Comparison of ENCODE assay signal across 8 cellular contexts in the genomic region with DNA sequence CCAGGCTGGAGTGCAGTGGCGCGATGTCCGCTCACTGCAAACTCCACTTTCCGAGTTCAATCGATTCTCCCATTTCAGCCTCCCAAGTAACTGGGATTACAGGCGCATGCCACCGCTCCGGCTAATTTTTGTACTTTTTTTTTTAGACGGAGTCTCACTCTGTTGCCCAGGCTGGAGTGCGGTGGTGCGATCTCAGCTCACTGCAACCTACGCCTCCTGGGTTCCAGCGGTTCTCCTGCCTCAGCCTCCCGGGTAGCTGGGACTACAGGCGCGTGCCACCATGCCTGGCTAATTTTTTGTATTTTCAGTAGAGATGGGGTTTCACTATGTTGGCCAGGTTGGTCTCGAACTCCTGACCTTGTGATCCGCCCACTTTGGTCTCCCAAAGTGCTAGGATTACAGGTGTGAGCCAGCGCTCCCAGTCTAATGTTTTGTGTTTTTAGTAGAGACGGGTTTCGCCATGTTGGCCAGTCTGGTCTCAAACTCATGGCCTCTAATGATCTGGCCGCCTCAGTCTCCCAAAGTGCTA. TPM values are rescaled to one million over a fixed set of nuclear protein-coding genes. Genes with fewer than 3 reads are reported as not detected.
DNase-seq lines count a peak whose midpoint lies in the region; ATAC-seq and TF ChIP-seq lines count a peak whose summit lies in the region.
"Not testable (repeated sequence)": the region's sequence is repeated elsewhere in the genome, so short reads cannot be mapped to it uniquely, and the experiment has no call there.

No MANE protein-coding gene starts in this region.

- DNase-seq in CD4-positive, alpha-beta T cell; WERI-Rb-1; central memory CD8-positive, alpha-beta T cell (ENCODE audit: low spot score in 2 of 2); naive B cell; neural progenitor cell (ENCODE audit: low spot score): not testable (repeated sequence)
- peak; percentile 9 for DNase-seq in activated CD8-positive, alpha-beta memory T cell treated with anti-CD3 and anti-CD28 coated beads, Interleukin-2, amount 50 U/mL, for 4 hours
- DNase-seq in activated effector memory CD4-positive, alpha-beta T cell treated with anti-CD3 and anti-CD28 coated beads, Interleukin-2, amount 50 U/mL, for 16 hours, result peak; percentile 56

- peaks cover 18% of the 10 kb centered on the region for H3K36me3 ChIP-seq in OCI-LY1 (ENCODE audit: insufficient read depth, low read length)
- not testable (repeated sequence) for H3K36me3 ChIP-seq in WERI-Rb-1, neural progenitor cell

- intact Hi-C loops in CD4-positive, alpha-beta T cell (cut with DNase I, micrococcal nuclease), result loop anchor here (5.0 kb wide), 2 partner anchors 202 to 292 kb away; partner anchors contain the start of gene ZNF253 (in 1 of the 2)

- H3K27me3 ChIP-seq in CD4-positive, alpha-beta T cell (ENCODE audit: control insufficient read depth, insufficient read depth, low read length); OCI-LY1 (ENCODE audit: insufficient read depth, low read length); WERI-Rb-1 (ENCODE audit: insufficient read depth, low read depth, severe bottlenecking); neural progenitor cell: not testable (repeated sequence)

- H4K20me1 ChIP-seq in OCI-LY1 (ENCODE audit: insufficient read depth, low read length), result not testable (repeated sequence)
- peaks cover 25% of the 10 kb centered on the region for H4K20me1 ChIP-seq in neural progenitor cell (ENCODE audit: low read depth)

- peaks cover 55% of the 10 kb centered on the region for H3K36me3 Mint-ChIP-seq in CD4-positive, alpha-beta T cell (ENCODE audit: low read depth)
- H3K36me3 Mint-ChIP-seq in central memory CD8-positive, alpha-beta T cell (ENCODE audit: insufficient read depth), result peaks cover 41% of the 10 kb centered on the region
- H3K36me3 Mint-ChIP-seq in naive B cell, result not testable (repeated sequence)
- H3K36me3 Mint-ChIP-seq in neural progenitor cell, result peaks cover 12% of the 10 kb centered on the region

- H3K79me2 ChIP-seq in OCI-LY1 (ENCODE audit: insufficient read depth, low read length) (peaks cover 37% of the 10 kb centered on the region), neural progenitor cell (ENCODE audit: low read depth) (peaks cover 46% of the 10 kb centered on the region)

- not testable (repeated sequence) for H3K4me3 ChIP-seq in OCI-LY1 (ENCODE audit: low read depth, low read length, poor library complexity, severe bottlenecking); WERI-Rb-1 (ENCODE audit: low read depth, low read length); neural progenitor cell

- H3K9me3 ChIP-seq in CD4-positive, alpha-beta T cell (ENCODE audit: control insufficient read depth, low read length); OCI-LY1 (ENCODE audit: low read length); WERI-Rb-1 (ENCODE audit: severe bottlenecking); neural progenitor cell (ENCODE audit: low read depth): not testable (repeated sequence)

- H2AFZ ChIP-seq in OCI-LY1 (ENCODE audit: low read length); neural progenitor cell (replicated peaks): not testable (repeated sequence)

- not testable (repeated sequence) for H3K27ac ChIP-seq in CD4-positive, alpha-beta T cell (ENCODE audit: low read depth, low read length); neural progenitor cell
- H3K27ac ChIP-seq in OCI-LY1 (ENCODE audit: low read depth, low read length, poor library complexity, severe bottlenecking) (peak overlapping the region; percentile 93), WERI-Rb-1 (peak overlapping the region; percentile 64)

- H3K4me1 ChIP-seq in OCI-LY1 (ENCODE audit: insufficient read depth, low read length, severe bottlenecking) (peaks cover 55% of the 10 kb centered on the region), neural progenitor cell (peaks cover 29% of the 10 kb centered on the region)

- H3K9me2 ChIP-seq in OCI-LY1 (ENCODE audit: low read depth, low read length), result not testable (repeated sequence)

- not testable (repeated sequence) for TF ChIP-seq CTCF in CD4-positive, alpha-beta T cell (IDR thresholded peaks at IDR 0.05); OCI-LY1 (IDR thresholded peaks at IDR 0.05; ENCODE audit: low read length); WERI-Rb-1 (IDR thresholded peaks at IDR 0.05; ENCODE audit: low read depth, low read length); neural progenitor cell (IDR thresholded peaks at IDR 0.05)

- CTCF ChIA-PET in CD4-positive, alpha-beta T cell (lab: Charles Lee), result not testable (repeated sequence)

- not testable (repeated sequence) for H3K27ac Mint-ChIP-seq in CD4-positive, alpha-beta T cell; neural progenitor cell
- peak overlapping the region; percentile 10 for H3K27ac Mint-ChIP-seq in central memory CD8-positive, alpha-beta T cell (ENCODE audit: low read depth)
- H3K27ac Mint-ChIP-seq in naive B cell, result peak overlapping the region in 2 of 6 donors; percentile 32 to 49

- POLR2A ChIA-PET in CD4-positive, alpha-beta T cell (lab: Charles Lee), result interaction anchor here (0.6 to 4.3 kb wide), 4 partner anchors 66 to 1455 kb away, joined by 3 to 45 read pairs (median 5); partner anchors contain the start of genes ZNF14 and ZNF506

- H3K9me3 Mint-ChIP-seq in CD4-positive, alpha-beta T cell; central memory CD8-positive, alpha-beta T cell; naive B cell; neural progenitor cell: not testable (repeated sequence)

- not testable (repeated sequence) for H3F3A ChIP-seq in OCI-LY1 (ENCODE audit: insufficient read depth, low read length)
- peaks cover 48% of the 10 kb centered on the region for H3F3A ChIP-seq in neural progenitor cell (ENCODE audit: low read depth)

- H3K4me3 Mint-ChIP-seq in CD4-positive, alpha-beta T cell, result peak overlapping the region; percentile 30
- H3K4me3 Mint-ChIP-seq in central memory CD8-positive, alpha-beta T cell, result not testable (repeated sequence)
- H3K4me3 Mint-ChIP-seq in naive B cell, result peak overlapping the region in 5 of 8 donors; percentile 39 to 82 (median 50)
- H3K4me3 Mint-ChIP-seq in neural progenitor cell, result peak overlapping the region; percentile 48

- H3K4me1 Mint-ChIP-seq in CD4-positive, alpha-beta T cell (ENCODE audit: low read depth), result peaks cover 60% of the 10 kb centered on the region
- peaks cover 46% of the 10 kb centered on the region for H3K4me1 Mint-ChIP-seq in central memory CD8-positive, alpha-beta T cell
- H3K4me1 Mint-ChIP-seq in naive B cell (peaks cover 29 to 70% (median 50%) of the 10 kb centered on the region in 3 donors), neural progenitor cell (peaks cover 31% of the 10 kb centered on the region)

- not testable (repeated sequence) for H3K27me3 Mint-ChIP-seq in CD4-positive, alpha-beta T cell; central memory CD8-positive, alpha-beta T cell; naive B cell; neural progenitor cell (ENCODE audit: insufficient read depth, low read depth)

- not testable (repeated sequence) for H3K4me2 ChIP-seq in OCI-LY1 (ENCODE audit: low read length); neural progenitor cell

- ATAC-seq in CD4-positive, alpha-beta T cell (ENCODE audit: poor library complexity); central memory CD8-positive, alpha-beta T cell (replicated peaks; ENCODE audit: extremely low read depth, poor library complexity, severe bottlenecking); naive B cell (ENCODE audit: low read depth in 2 of 2): not testable (repeated sequence)

- not testable (repeated sequence) for H3K9ac ChIP-seq in OCI-LY1 (ENCODE audit: low read length); neural progenitor cell

RNA-seq across cellular contexts. Expression of gene ATP13A1, which starts 2.0 kb away (rescaled TPM):
- 10 to 100 TPM; 84.8 to 87.6 TPM for total RNA-seq in CD4-positive, alpha-beta T cell
- polyA plus RNA-seq in naive B cell (ENCODE audit: low read depth in 6 of 6), result 10 to 100 TPM; 13.2 to 59.0 (median 17.5) TPM
- total RNA-seq in neural progenitor cell (ENCODE audit: low replicate concordance), result 19.2 and 181 TPM in 2 replicates

RNA-seq across cellular contexts. Expression of gene ZNF101, which starts 3.2 kb away (rescaled TPM):
- 10 to 100 TPM; 58.8 to 60.6 TPM for total RNA-seq in CD4-positive, alpha-beta T cell
- polyA plus RNA-seq in naive B cell (ENCODE audit: low read depth in 6 of 6), result 10 to 100 TPM; 29.2 to 66.9 (median 37.4) TPM
- 22.6 and 29.5 TPM in 2 replicates for total RNA-seq in neural progenitor cell (ENCODE audit: low replicate concordance)

RNA-seq across cellular contexts. Expression of gene GMIP, which starts 22.0 kb away (rescaled TPM):
- 10 to 100 TPM; 89.6 to 97.0 TPM for total RNA-seq in CD4-positive, alpha-beta T cell
- polyA plus RNA-seq in naive B cell (ENCODE audit: low read depth in 6 of 6), result 10 to 100 TPM; 41.4 to 79.9 (median 49.1) TPM
- total RNA-seq in neural progenitor cell (ENCODE audit: low replicate concordance), result 6.4 and 7.9 TPM in 2 replicates

RNA-seq across cellular contexts. Expression of gene LPAR2, which starts 37.5 kb away (rescaled TPM):
- 10 to 100 TPM; 85.9 to 93.7 TPM for total RNA-seq in CD4-positive, alpha-beta T cell
- polyA plus RNA-seq in naive B cell (ENCODE audit: low read depth in 6 of 6), result 10 to 100 TPM in 2 of 6 donors, 1 to 10 TPM in 4; 6.1 to 13.0 (median 8.4) TPM
- 21.2 and 64.8 TPM in 2 replicates for total RNA-seq in neural progenitor cell (ENCODE audit: low replicate concordance)

RNA-seq across cellular contexts. Expression of gene PBX4, which starts 47.0 kb away (rescaled TPM):
- total RNA-seq in CD4-positive, alpha-beta T cell, result 10 to 100 TPM; 50.1 to 51.8 TPM
- under 1 TPM in 2 of 6 donors, not detected in 4; 0.26 to 0.31 TPM for polyA plus RNA-seq in naive B cell (ENCODE audit: low read depth in 6 of 6)
- total RNA-seq in neural progenitor cell (ENCODE audit: low replicate concordance), result 3.2 and 4.8 TPM in 2 replicates

Comparison
In these comparisons a context has a peak if more than half of its experiments do, and no peak if none do; other contexts are left out.
1. RNA of gene GMIP, which starts 22.0 kb away (total RNA-seq): 89.6 to 97.0 TPM in CD4-positive, alpha-beta T cell; 6.4 to 7.9 TPM in neural progenitor cell; every median in the first group is over 10 times any median in the second.